17 cellular contexts compared by ENCODE assay signal in genomic region chr6:52610745-52611355, GRCh38. TPM values are rescaled to one million over a fixed set of nuclear protein-coding genes. Genes with fewer than 3 reads are reported as not detected.
A peak's percentile ranks its signal among the peaks of the same experiment; 100 is the strongest.
DNase-seq lines count a peak whose midpoint lies in the region; ATAC-seq and TF ChIP-seq lines count a peak whose summit lies in the region.
"Had no signal": no experiment of that assay in that cellular context is flagged by ENCODE, and none has a peak within 500 bp of the region (broad histone marks: within the 10 kb centered on the region; RNA-seq: fewer than 3 reads in every experiment).

No MANE protein-coding gene starts in this region.

- H3K4me3 ChIP-seq in GM23248 (no peak overlapping the region), choroid plexus epithelial cell (ENCODE audit: low read depth, low read length) (no peak overlapping the region), mesodermal cell (ENCODE audit: extremely low read depth, insufficient read depth, low read length, poor library complexity, severe bottlenecking) (no peak overlapping the region)
- H3K4me3 ChIP-seq: BLaER1, lung had no signal

- H2AFZ ChIP-seq in GM23248, result no peak overlapping the region

- H4K20me1 ChIP-seq in GM23248 (ENCODE audit: insufficient read depth), result no peaks in the 10 kb centered on the region
- H4K20me1 ChIP-seq: BLaER1 had no signal

- in situ Hi-C loops in GM23248 (cut with MboI), result no loop called here

- H3K27me3 ChIP-seq in GM23248 (replicated peaks; ENCODE audit: insufficient read depth), result no peaks in the 10 kb centered on the region
- H3K27me3 ChIP-seq: BLaER1, brain microvascular endothelial cell had no signal

- TF ChIP-seq CTCF in choroid plexus epithelial cell (conservative IDR thresholded peaks at IDR 0.05; ENCODE audit: low read depth, low read length), result no peak

- H3K9me3 ChIP-seq in GM23248 (ENCODE audit: low read depth) (no peaks in the 10 kb centered on the region), mesodermal cell (ENCODE audit: control insufficient read depth, low read length) (no peaks in the 10 kb centered on the region)

- peaks cover 31% of the 10 kb centered on the region for H3F3A ChIP-seq in GM23248 (ENCODE audit: insufficient read depth)

- H3K36me3 ChIP-seq in GM23248 (ENCODE audit: low read depth) (no peaks in the 10 kb centered on the region), mesodermal cell (ENCODE audit: control insufficient read depth, insufficient read depth, low read length) (no peaks in the 10 kb centered on the region)
- H3K36me3 ChIP-seq: BLaER1, brain microvascular endothelial cell had no signal

- H3K27ac ChIP-seq in GM23248 (peak overlapping the region; percentile 37), mesodermal cell (ENCODE audit: low read depth, low read length, severe bottlenecking) (peak overlapping the region; percentile 24)
- H3K27ac ChIP-seq: BLaER1, brain microvascular endothelial cell had no signal

- ATAC-seq in HG02885 (IDR thresholded peaks at IDR 0.05; ENCODE audit: poor library complexity, unreplicated experiment) (no peak), HG02759 (IDR thresholded peaks at IDR 0.05; ENCODE audit: unreplicated experiment) (no peak), GM18498 (IDR thresholded peaks at IDR 0.05; ENCODE audit: unreplicated experiment) (no peak)

- H3K79me2 ChIP-seq in GM23248 (ENCODE audit: insufficient read depth), result no peaks in the 10 kb centered on the region

- H3K4me1 ChIP-seq in GM23248 (ENCODE audit: insufficient read depth) (peaks cover 35% of the 10 kb centered on the region), mesodermal cell (ENCODE audit: control insufficient read depth, insufficient read depth, low read length, poor library complexity, severe bottlenecking) (peaks cover 12% of the 10 kb centered on the region)
- H3K4me1 ChIP-seq: BLaER1 had no signal

- H3K9ac ChIP-seq in GM23248, result no peak overlapping the region
- H3K9ac ChIP-seq: BLaER1 had no signal

- DNase-seq in GM23248 (peak; percentile 80), NOMO-1 (lab: John Stamatoyannopoulos, UW; ENCODE audit: unreplicated experiment in 2 of 2) (peak; percentile 31 to 67), choroid plexus epithelial cell (ENCODE audit: low read depth) (peak; percentile 51), NCI-H2171 (lab: John Stamatoyannopoulos, UW) (no peak)
- DNase-seq: activated CD4-positive, alpha-beta T cell treated with anti-CD3 and anti-CD28 coated beads, Interleukin-2, amount 10 ng/mL, durations not matched to agents 24 days and 14 days; brain microvascular endothelial cell; hippocampal formation; NCI-H1105 treated with DMSO at 0.1 percent for 48 hours; NCI-H446 treated with DMSO at 0.1 percent for 48 hours; nucleus accumbens; T-helper 2 cell had no signal

- H3K9me2 ChIP-seq in GM23248 (ENCODE audit: insufficient read depth), result no peaks in the 10 kb centered on the region

- H3K4me2 ChIP-seq in GM23248 (ENCODE audit: unreplicated experiment), result peak overlapping the region; percentile 56
- H3K4me2 ChIP-seq: BLaER1 had no signal

- 55 to 63% methylated on average over 5 of the region's 5 CpGs for WGBS in GM23248 (ENCODE audit: low coverage in 1 of 2, low lambda C conversion rate in 2 of 2, missing lambda C conversion rate in 2 of 2), 2 experiments
- 85 to 94% methylated on average over 5 of the region's 5 CpGs for WGBS in mesodermal cell (ENCODE audit: insufficient coverage in 2 of 2), 2 experiments

RNA-seq across cellular contexts. Expression of gene TRAM2, which starts 34.0 kb away (rescaled TPM):
- total RNA-seq in GM23248 (2014; rRNA removed; shearing (Covaris generic)), result 174 and 182 TPM in 2 replicates
- polyA plus RNA-seq in GM23248 (2016; fragmentation: Nextera tagmentation; extraction: Ambion mirVana), result 141 and 145 TPM in 2 replicates
- polyA plus RNA-seq in mesodermal cell (2013, experiment 1 of 2), result 19.4 TPM
- polyA plus RNA-seq in mesodermal cell (2013, experiment 2 of 2), result 16.0 TPM
